In genomic region chr4:148330724-148331123, GRCh38 we compare ENCODE assay signal across 18 cellular contexts.
DNase-seq lines count a peak whose midpoint lies in the region; ATAC-seq and TF ChIP-seq lines count a peak whose summit lies in the region.
"Had no signal": no experiment of that assay in that cellular context is flagged by ENCODE, and none has a peak within 500 bp of the region (broad histone marks: within the 10 kb centered on the region; RNA-seq: fewer than 3 reads in every experiment).

No MANE protein-coding gene starts in this region.

- no peaks in the 10 kb centered on the region for H3K9me3 Mint-ChIP-seq in GM23338
- H3K9me3 Mint-ChIP-seq: CD8-positive, alpha-beta memory T cell had no signal

- ATAC-seq in GM23338 (no peak), T-helper 17 cell (no peak), left colon (peak; percentile 68), HG02973 (IDR thresholded peaks at IDR 0.05; ENCODE audit: unreplicated experiment) (no peak)

- H3K79me2 ChIP-seq in GM23338 (replicated peaks; ENCODE audit: insufficient read depth) = no peaks in the 10 kb centered on the region

- no peak for TF ChIP-seq CTCF in GM23338 (conservative IDR thresholded peaks at IDR 0.05; ENCODE audit: low read depth in 2 of 2)
- TF ChIP-seq CTCF in Peyer's patch (IDR thresholded peaks at IDR 0.05) = no peak

- H3K27ac Mint-ChIP-seq in GM23338 (peak overlapping the region; percentile 37; the same call in 1 of the 2 replicates), T-helper 17 cell (peak overlapping the region; percentile 0)
- H3K27ac Mint-ChIP-seq: CD4-positive, CD25-positive, alpha-beta regulatory T cell had no signal

- H3K36me3 Mint-ChIP-seq in GM23338 (ENCODE audit: low read depth) (no peaks in the 10 kb centered on the region), T-helper 17 cell (ENCODE audit: low read depth) (no peaks in the 10 kb centered on the region)
- H3K36me3 Mint-ChIP-seq: CD8-positive, alpha-beta memory T cell had no signal

- no peaks in the 10 kb centered on the region for H3K9me2 ChIP-seq in GM23338 (ENCODE audit: insufficient read depth)

- H2AFZ ChIP-seq in GM23338 = no peak overlapping the region

- DNase-seq in GM23338 (ENCODE audit: low spot score) (no peak), T-helper 17 cell (no peak), left colon (no peak), KBM-7 (no peak), occipital lobe (lab: John Stamatoyannopoulos, UW) (no peak), Peyer's patch (no peak)
- DNase-seq: 8988T; BE2C; C1 segment of cervical spinal cord; Caco-2; CD4-positive, CD25-positive, alpha-beta regulatory T cell; CD8-positive, alpha-beta memory T cell; DMS153; DMS79; GDM1; HCEC 1CT had no signal

- H3F3A ChIP-seq in GM23338 (replicated peaks; ENCODE audit: low read depth) = no peaks in the 10 kb centered on the region

- H3K4me1 ChIP-seq in GM23338 (ENCODE audit: insufficient read depth) (peaks cover 27% of the 10 kb centered on the region), Peyer's patch (no peaks in the 10 kb centered on the region)
- H3K4me1 ChIP-seq: Caco-2 had no signal

- H3K27me3 ChIP-seq in GM23338 (ENCODE audit: insufficient read depth) = no peaks in the 10 kb centered on the region
- H3K27me3 ChIP-seq in Peyer's patch = no peaks in the 10 kb centered on the region
- H3K27me3 ChIP-seq: BE2C had no signal

- H3K27me3 Mint-ChIP-seq in GM23338 (ENCODE audit: insufficient read depth, low read depth, poor library complexity) = peaks cover 2% of the 10 kb centered on the region
- no peaks in the 10 kb centered on the region for H3K27me3 Mint-ChIP-seq in T-helper 17 cell
- H3K27me3 Mint-ChIP-seq: CD4-positive, CD25-positive, alpha-beta regulatory T cell; CD8-positive, alpha-beta memory T cell had no signal

- H3K27ac ChIP-seq in GM23338 (ENCODE audit: low read depth) (no peak overlapping the region), Peyer's patch (no peak overlapping the region)
- H3K27ac ChIP-seq: HL-60 had no signal

- H3K4me3 Mint-ChIP-seq in GM23338 (no peak overlapping the region), T-helper 17 cell (no peak overlapping the region)
- H3K4me3 Mint-ChIP-seq: CD4-positive, CD25-positive, alpha-beta regulatory T cell; CD8-positive, alpha-beta memory T cell had no signal

- intact Hi-C loops in left colon (cut with DNase I, micrococcal nuclease) = no loop called here

- H3K36me3 ChIP-seq in GM23338 (ENCODE audit: insufficient read depth) (no peaks in the 10 kb centered on the region), Peyer's patch (no peaks in the 10 kb centered on the region)
- H3K36me3 ChIP-seq: BE2C had no signal

- H4K20me1 ChIP-seq in GM23338 (replicated peaks; ENCODE audit: insufficient read depth) = no peaks in the 10 kb centered on the region

- peak overlapping the region; percentile 33 for H3K4me2 ChIP-seq in GM23338

- H3K9me3 ChIP-seq in T-helper 17 cell (ENCODE audit: control insufficient read depth, low read length, poor library complexity, severe bottlenecking) (no peaks in the 10 kb centered on the region), Peyer's patch (no peaks in the 10 kb centered on the region)
- H3K9me3 ChIP-seq: BE2C, Caco-2 had no signal

- H3K4me1 Mint-ChIP-seq in GM23338 = peaks cover 19% of the 10 kb centered on the region
- H3K4me1 Mint-ChIP-seq in T-helper 17 cell = peaks cover 15% of the 10 kb centered on the region

- TF ChIP-seq POLR2A in Peyer's patch (IDR thresholded peaks at IDR 0.05) = no peak

- H3K4me3 ChIP-seq in GM23338 (no peak overlapping the region), Peyer's patch (no peak overlapping the region)

- in situ Hi-C loops in KBM-7 (cut with MboI; ENCODE audit: low pct_unique_long_range_greater_than_20kb, low sequenced_read_pairs) = no loop called here

TF ChIP-seq in GM23338, 12 proteins besides CTCF, POLR2A, EP300 and RAD21 (continues in another document):
- TF ChIP-seq POLR2AphosphoS5 (IDR thresholded peaks at IDR 0.05; ENCODE audit: low read depth) (no peak), REST (IDR thresholded peaks at IDR 0.05; ENCODE audit: unreplicated experiment) (no peak), ZNF331 (CRISPR knock-in tag; IDR thresholded peaks at IDR 0.05; ENCODE audit: low read depth) (no peak), STAT1 (IDR thresholded peaks at IDR 0.05; ENCODE audit: unreplicated experiment) (no peak), NANOG (IDR thresholded peaks at IDR 0.05; ENCODE audit: borderline replicate concordance) (no peak), JUNB (IDR thresholded peaks at IDR 0.05; ENCODE audit: unreplicated experiment) (no peak), ZNF114 (CRISPR knock-in tag; IDR thresholded peaks at IDR 0.05) (no peak), ETS1 (IDR thresholded peaks at IDR 0.05) (no peak), CREB1 (CRISPR knock-in tag; IDR thresholded peaks at IDR 0.05; ENCODE audit: low read depth) (no peak), EZH2phosphoT487 (IDR thresholded peaks at IDR 0.05; ENCODE audit: unreplicated experiment) (no peak)
